In the genomic region with DNA sequence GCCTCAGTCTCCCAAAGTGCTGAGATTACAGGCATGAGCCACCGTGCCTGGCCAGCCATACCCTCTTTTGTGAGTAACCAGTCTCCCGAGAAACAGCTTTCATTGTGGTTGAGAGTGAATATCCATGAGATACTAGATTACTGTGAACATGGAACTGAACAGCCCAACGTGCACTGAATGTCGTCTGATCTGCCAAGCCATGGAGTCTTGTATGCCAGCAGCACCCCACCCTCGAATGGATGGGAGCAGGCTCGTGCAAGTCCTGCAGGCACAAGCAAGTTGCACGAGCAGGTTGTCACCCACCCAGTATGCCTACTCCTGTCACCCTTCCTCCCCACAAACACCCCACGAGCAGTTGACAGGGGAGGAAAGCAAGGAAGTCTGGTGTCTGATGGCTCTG, we compare ENCODE assay signal across 36 cellular contexts. TPM values are rescaled to one million over a fixed set of nuclear protein-coding genes. Genes with fewer than 3 reads are reported as not detected.
"Had no signal": no experiment of that assay in that cellular context is flagged by ENCODE, and none has a peak within 500 bp of the region (broad histone marks: within the 10 kb centered on the region; RNA-seq: fewer than 3 reads in every experiment).

No MANE protein-coding gene starts in this region.

- H3K27me3 ChIP-seq: brain microvascular endothelial cell, esophagus squamous epithelium had no signal

- H3K36me3 Mint-ChIP-seq: activated CD8-positive, alpha-beta memory T cell treated with anti-CD3 and anti-CD28 coated beads, Interleukin-2, amount 10 ng/mL, durations not matched to agents 7 days and 5 days; activated naive CD8-positive, alpha-beta T cell had no signal

- ATAC-seq: activated CD4-positive, alpha-beta T cell treated with anti-CD3 and anti-CD28 coated beads for 36 hours; activated CD4-positive, CD25-positive, alpha-beta regulatory T cell treated with anti-CD3 and anti-CD28 coated beads, Interleukin-2, amount 50 U/mL, for 24 hours; activated CD8-positive, alpha-beta memory T cell treated with anti-CD3 and anti-CD28 coated beads, Interleukin-2, amount 10 ng/mL, durations not matched to agents 7 days and 5 days; activated CD8-positive, alpha-beta T cell treated with anti-CD3 and anti-CD28 coated beads, Interleukin-2, amount 10 ng/mL, durations not matched to agents 7 days and 5 days; effector memory CD8-positive, alpha-beta T cell; gastroesophageal sphincter; T-helper 17 cell had no signal

- H3K4me3 ChIP-seq: esophagus squamous epithelium, gastroesophageal sphincter had no signal

- H3K9me3 Mint-ChIP-seq: activated B cell treated with CpG ODN at 0.5 μM for 24 hours; activated CD4-positive, alpha-beta T cell treated with anti-CD3 and anti-CD28 coated beads, Interleukin-2, amount 10 ng/mL, durations not matched to agents 24 days and 14 days; activated T-helper 1 cell treated with anti-CD3 and anti-CD28 coated beads, Interleukin-12 subunit alpha, Interleukin-12 subunit beta, Interleukin-2, Interleukin-4 antibody, amounts not matched to agents 30 ng/mL and 10 ng/mL and 1 ng/mL, durations not matched to agents 14 hours and 24 hours and 36 hours; activated T-helper 2 cell treated with anti-CD3 and anti-CD28 coated beads, Interferon-gamma antibody, Interleukin-2, Interleukin-4, amounts not matched to agents 10 μg/mL and 5 μg/mL and 100 μg/mL, durations not matched to agents 14 hours and 24 hours and 36 hours; effector memory CD8-positive, alpha-beta T cell; T-helper 2 cell treated with Interferon-gamma antibody and Interleukin-4, amounts not matched to agents 5 μg/mL and 100 μg/mL, for 36 hours had no signal

- H3K4me1 Mint-ChIP-seq: activated B cell treated with CpG ODN at 0.5 μM for 24 hours; activated CD4-positive, alpha-beta T cell treated with anti-CD3 and anti-CD28 coated beads for 36 hours; activated CD4-positive, alpha-beta T cell treated with anti-CD3 and anti-CD28 coated beads, Interleukin-2, amount 10 ng/mL, durations not matched to agents 24 days and 14 days; activated CD8-positive, alpha-beta memory T cell treated with anti-CD3 and anti-CD28 coated beads, Interleukin-2, amount 10 ng/mL, durations not matched to agents 7 days and 5 days; T-helper 17 cell had no signal

- H3K27ac ChIP-seq: brain microvascular endothelial cell, esophagus squamous epithelium, gastroesophageal sphincter, WERI-Rb-1 had no signal

- H3K27me3 Mint-ChIP-seq: activated CD4-positive, alpha-beta T cell treated with anti-CD3 and anti-CD28 coated beads, Interleukin-2, amount 10 ng/mL, durations not matched to agents 24 days and 14 days had no signal

- DNase-seq: activated B cell treated with CpG ODN at 0.5 μM for 24 hours; activated CD4-positive, alpha-beta T cell treated with anti-CD3 and anti-CD28 coated beads for 36 hours; activated CD4-positive, alpha-beta T cell treated with anti-CD3 and anti-CD28 coated beads, Interleukin-2, amount 10 ng/mL, durations not matched to agents 24 days and 14 days; activated CD4-positive, alpha-beta T cell treated with anti-CD3 and anti-CD28 coated beads, Interleukin-2, amount 50 U/mL, for 4 hours; activated CD8-positive, alpha-beta memory T cell treated with anti-CD3 and anti-CD28 coated beads, Interleukin-2, amount 10 ng/mL, durations not matched to agents 7 days and 5 days; activated CD8-positive, alpha-beta memory T cell treated with anti-CD3 and anti-CD28 coated beads, Interleukin-2, amount 50 U/mL, for 4 hours; activated CD8-positive, alpha-beta T cell treated with anti-CD3 and anti-CD28 coated beads, Interleukin-2, amount 10 ng/mL, durations not matched to agents 7 days and 5 days; activated gamma-delta T cell treated with Interleukin-2 at 50 U/mL for 16 hours; activated naive CD4-positive, alpha-beta T cell treated with anti-CD3 and anti-CD28 coated beads, Interleukin-2, amount 50 U/mL, for 16 hours; activated naive CD4-positive, alpha-beta T cell treated with Interleukin-2 at 50 U/mL for 16 hours; activated T-cell treated with anti-CD3 and anti-CD28 coated beads, Interleukin-2, amount 50 U/mL, for 1 hour; activated T-cell treated with anti-CD3 and anti-CD28 coated beads, Interleukin-2, amount 50 U/mL, for 48 hours; amniotic stem cell; anterior cingulate cortex; brain microvascular endothelial cell; caudate nucleus; cortex of kidney; dermis blood vessel endothelial cell; effector CD4-positive, alpha-beta T cell; effector memory CD8-positive, alpha-beta T cell; erythroblast; esophagus squamous epithelium; foreskin melanocyte; T-helper 1 cell; T-helper 17 cell; T1000; WERI-Rb-1 had no signal

- H3K4me1 ChIP-seq: gastroesophageal sphincter had no signal

- H3K4me3 Mint-ChIP-seq: activated B cell treated with CpG ODN at 0.5 μM for 24 hours; activated CD4-positive, alpha-beta T cell treated with anti-CD3 and anti-CD28 coated beads for 36 hours; activated CD4-positive, alpha-beta T cell treated with anti-CD3 and anti-CD28 coated beads, Interleukin-2, amount 10 ng/mL, durations not matched to agents 24 days and 14 days; activated CD8-positive, alpha-beta memory T cell treated with anti-CD3 and anti-CD28 coated beads, Interleukin-2, amount 10 ng/mL, durations not matched to agents 7 days and 5 days; activated CD8-positive, alpha-beta T cell treated with anti-CD3 and anti-CD28 coated beads, Interleukin-2, amount 10 ng/mL, durations not matched to agents 7 days and 5 days; activated naive CD8-positive, alpha-beta T cell; activated T-helper 1 cell treated with anti-CD3 and anti-CD28 coated beads, Interleukin-12 subunit alpha, Interleukin-12 subunit beta, Interleukin-2, Interleukin-4 antibody, amounts not matched to agents 30 ng/mL and 10 ng/mL and 1 ng/mL, durations not matched to agents 14 hours and 24 hours and 36 hours; effector memory CD8-positive, alpha-beta T cell; T-helper 17 cell; T-helper 2 cell treated with Interferon-gamma antibody and Interleukin-4, amounts not matched to agents 5 μg/mL and 100 μg/mL, for 36 hours had no signal

- H3K36me3 ChIP-seq: brain microvascular endothelial cell, esophagus squamous epithelium, gastroesophageal sphincter, WERI-Rb-1 had no signal

- H3K27ac Mint-ChIP-seq: activated B cell treated with CpG ODN at 0.5 μM for 24 hours; activated CD4-positive, alpha-beta T cell treated with anti-CD3 and anti-CD28 coated beads for 36 hours; activated CD4-positive, alpha-beta T cell treated with anti-CD3 and anti-CD28 coated beads, Interleukin-2, amount 10 ng/mL, durations not matched to agents 24 days and 14 days; activated CD8-positive, alpha-beta memory T cell treated with anti-CD3 and anti-CD28 coated beads, Interleukin-2, amount 10 ng/mL, durations not matched to agents 7 days and 5 days; activated CD8-positive, alpha-beta T cell treated with anti-CD3 and anti-CD28 coated beads, Interleukin-2, amount 10 ng/mL, durations not matched to agents 7 days and 5 days; activated naive CD8-positive, alpha-beta T cell; activated T-helper 1 cell treated with anti-CD3 and anti-CD28 coated beads, Interleukin-12 subunit alpha, Interleukin-12 subunit beta, Interleukin-2, Interleukin-4 antibody, amounts not matched to agents 30 ng/mL and 10 ng/mL and 1 ng/mL, durations not matched to agents 14 hours and 24 hours and 36 hours; activated T-helper 2 cell treated with anti-CD3 and anti-CD28 coated beads, Interferon-gamma antibody, Interleukin-2, Interleukin-4, amounts not matched to agents 10 μg/mL and 5 μg/mL and 100 μg/mL, durations not matched to agents 14 hours and 24 hours and 36 hours; effector memory CD8-positive, alpha-beta T cell; T-helper 17 cell; T-helper 2 cell treated with Interferon-gamma antibody and Interleukin-4, amounts not matched to agents 5 μg/mL and 100 μg/mL, for 36 hours had no signal

- H3K9me3 ChIP-seq: esophagus squamous epithelium, gastroesophageal sphincter had no signal

RNA-seq across cellular contexts. Expression of gene TFCP2L1, which starts 36.5 kb away (rescaled TPM):
- total RNA-seq: activated CD4-positive, alpha-beta T cell treated with anti-CD3 and anti-CD28 coated beads, Interleukin-2, amount 10 ng/mL, durations not matched to agents 24 days and 14 days; activated T-helper 1 cell treated with anti-CD3 and anti-CD28 coated beads, Interleukin-12 subunit alpha, Interleukin-12 subunit beta, Interleukin-2, Interleukin-4 antibody, amounts not matched to agents 30 ng/mL and 10 ng/mL and 1 ng/mL, durations not matched to agents 14 hours and 24 hours and 36 hours; activated T-helper 2 cell treated with anti-CD3 and anti-CD28 coated beads, Interferon-gamma antibody, Interleukin-2, Interleukin-4, amounts not matched to agents 10 μg/mL and 5 μg/mL and 100 μg/mL, durations not matched to agents 14 hours and 24 hours and 36 hours; fibroblast of lung; fibroblast of villous mesenchyme; glomerular endothelial cell had no signal
- polyA plus RNA-seq: fibroblast of lung had no signal
